Comparison of ENCODE assay signal across 19 cellular contexts in the genomic region with DNA sequence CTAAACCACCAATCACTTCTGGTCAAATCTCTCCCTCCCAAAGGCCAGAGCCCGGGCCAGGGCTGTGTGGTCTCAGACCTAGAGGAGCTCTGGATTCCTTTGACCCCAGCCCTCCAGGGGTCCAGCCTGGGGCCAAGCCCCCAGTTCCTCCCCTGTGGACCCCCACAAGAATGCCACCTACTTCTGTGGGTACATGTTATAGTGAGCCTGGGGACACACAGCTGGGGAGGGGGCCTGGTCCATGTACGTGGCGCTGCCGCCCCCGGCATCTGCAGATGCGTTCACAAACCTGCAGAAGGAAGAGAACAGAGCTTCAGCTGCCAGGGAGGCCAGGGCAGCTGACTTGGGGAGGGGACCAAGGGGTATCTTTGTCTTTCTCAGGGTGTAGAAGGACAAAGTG. TPM values are rescaled to one million over a fixed set of nuclear protein-coding genes. Genes with fewer than 3 reads are reported as not detected.
"Had no signal": no experiment of that assay in that cellular context is flagged by ENCODE, and none has a peak within 500 bp of the region (broad histone marks: within the 10 kb centered on the region; RNA-seq: fewer than 3 reads in every experiment).

No MANE protein-coding gene starts in this region.

- H3K27ac ChIP-seq: colonic mucosa, foreskin keratinocyte, tibial artery, vagina had no signal

- H3K9me3 Mint-ChIP-seq: activated T-cell treated with anti-CD3 and anti-CD28 coated beads, Interleukin-2, amount 50 U/mL, for 4 hours; nephron had no signal

- H3K4me3 ChIP-seq: colonic mucosa, tibial artery, vagina had no signal

- H3K27me3 Mint-ChIP-seq: activated CD8-positive, alpha-beta memory T cell treated with anti-CD3 and anti-CD28 coated beads, Interleukin-2, amount 10 ng/mL, durations not matched to agents 7 days and 5 days had no signal

- H3K4me3 Mint-ChIP-seq: activated CD8-positive, alpha-beta memory T cell treated with anti-CD3 and anti-CD28 coated beads, Interleukin-2, amount 10 ng/mL, durations not matched to agents 7 days and 5 days; activated T-cell treated with anti-CD3 and anti-CD28 coated beads, Interleukin-2, amount 50 U/mL, for 4 hours; nephron had no signal

- DNase-seq: activated CD4-positive, alpha-beta T cell treated with anti-CD3 and anti-CD28 coated beads, Interleukin-2, amount 50 U/mL, for 4 hours; activated CD4-positive, CD25-positive, alpha-beta regulatory T cell; activated CD8-positive, alpha-beta memory T cell treated with anti-CD3 and anti-CD28 coated beads, Interleukin-2, amount 10 ng/mL, durations not matched to agents 7 days and 5 days; activated gamma-delta T cell treated with Interleukin-2 at 50 U/mL for 16 hours; activated T-cell treated with anti-CD3 and anti-CD28 coated beads, Interleukin-2, amount 50 U/mL, for 4 hours; colonic mucosa; effector CD4-positive, alpha-beta T cell; foreskin keratinocyte; mesendoderm; T-helper 2 cell; tibial artery had no signal

- H3K9me3 ChIP-seq: colonic mucosa, tibial artery, vagina had no signal

- ATAC-seq: activated CD8-positive, alpha-beta memory T cell treated with anti-CD3 and anti-CD28 coated beads, Interleukin-2, amount 10 ng/mL, durations not matched to agents 7 days and 5 days; activated T-cell treated with anti-CD3 and anti-CD28 coated beads, Interleukin-2, amount 50 U/mL, for 4 hours; foreskin keratinocyte; sciatic nerve had no signal

- H3K27me3 ChIP-seq: colonic mucosa, foreskin keratinocyte, tibial artery, vagina had no signal

- H3K27ac Mint-ChIP-seq: activated CD8-positive, alpha-beta memory T cell treated with anti-CD3 and anti-CD28 coated beads, Interleukin-2, amount 10 ng/mL, durations not matched to agents 7 days and 5 days; nephron had no signal

- H3K4me1 ChIP-seq: colonic mucosa, foreskin keratinocyte, tibial artery, vagina had no signal

- H3K4me1 Mint-ChIP-seq: activated CD8-positive, alpha-beta memory T cell treated with anti-CD3 and anti-CD28 coated beads, Interleukin-2, amount 10 ng/mL, durations not matched to agents 7 days and 5 days; nephron had no signal

RNA-seq across cellular contexts. Expression of gene HCRT, which starts 16.9 kb away (rescaled TPM):
- total RNA-seq: activated CD8-positive, alpha-beta memory T cell treated with anti-CD3 and anti-CD28 coated beads, Interleukin-2, amount 10 ng/mL, durations not matched to agents 7 days and 5 days; activated T-cell treated with anti-CD3 and anti-CD28 coated beads, Interleukin-2, amount 50 U/mL, for 4 hours; cardiac septum; colonic mucosa; endothelial cell of umbilical vein; foreskin keratinocyte; liver; omental fat pad; pulmonary artery endothelial cell; sciatic nerve; vagina had no signal

RNA-seq across cellular contexts. Expression of gene KCNH4, which starts 21.2 kb away (rescaled TPM):
- total RNA-seq: cardiac septum, foreskin keratinocyte, liver, pulmonary artery endothelial cell, vagina had no signal
